15 cellular contexts compared by ENCODE assay signal in genomic region chr7:34222722-34223121, GRCh38.
DNase-seq lines count a peak whose midpoint lies in the region; ATAC-seq and TF ChIP-seq lines count a peak whose summit lies in the region.
"Had no signal": no experiment of that assay in that cellular context is flagged by ENCODE, and none has a peak within 500 bp of the region (broad histone marks: within the 10 kb centered on the region; RNA-seq: fewer than 3 reads in every experiment).

No MANE protein-coding gene starts in this region.

- no peak overlapping the region for H3K4me3 Mint-ChIP-seq in endodermal cell
- H3K4me3 Mint-ChIP-seq: B cell; CD8-positive, alpha-beta T cell; GM23338 had no signal

- H3K9ac ChIP-seq in parathyroid adenoma (no peak overlapping the region), endodermal cell (ENCODE audit: extremely low read depth, low read length, poor library complexity, severe bottlenecking) (no peak overlapping the region)
- H3K9ac ChIP-seq: BLaER1 treated with 17β-estradiol and CSF1 and Interleukin-3, amounts not matched to agents 10 nM and 100 nM had no signal

- H3K4me1 Mint-ChIP-seq in endodermal cell: peaks cover 19% of the 10 kb centered on the region
- H3K4me1 Mint-ChIP-seq: B cell had no signal

- no peak overlapping the region for H3K4me3 ChIP-seq in left ventricle myocardium inferior
- no peak overlapping the region for H3K4me3 ChIP-seq in epithelial cell of esophagus (ENCODE audit: low read length)
- H3K4me3 ChIP-seq in parathyroid adenoma (ENCODE audit: low read depth, low read length): no peak overlapping the region
- no peak overlapping the region for H3K4me3 ChIP-seq in endodermal cell (ENCODE audit: low read length)
- H3K4me3 ChIP-seq: BLaER1 treated with 17β-estradiol and CSF1 and Interleukin-3, amounts not matched to agents 10 nM and 100 nM; GM23338 had no signal

- TF ChIP-seq CTCF in left ventricle myocardium inferior (IDR thresholded peaks at IDR 0.05; ENCODE audit: borderline replicate concordance) (no peak), epithelial cell of esophagus (IDR thresholded peaks at IDR 0.05; ENCODE audit: insufficient read depth, low read depth, low read length, missing control alignments) (no peak), parathyroid adenoma (IDR thresholded peaks at IDR 0.05) (no peak), endodermal cell (conservative IDR thresholded peaks at IDR 0.05) (no peak)

- peak; percentile 44 to 72 for ATAC-seq in left cardiac atrium
- ATAC-seq in HG02759 (IDR thresholded peaks at IDR 0.05; ENCODE audit: unreplicated experiment): no peak
- ATAC-seq: CD8-positive, alpha-beta T cell had no signal

- H3K27me3 ChIP-seq in left ventricle myocardium inferior (ENCODE audit: low read depth) (peaks cover 27% of the 10 kb centered on the region), parathyroid adenoma (ENCODE audit: control insufficient read depth, insufficient read depth, low read length) (no peaks in the 10 kb centered on the region), endodermal cell (ENCODE audit: control insufficient read depth, insufficient read depth, low read length, poor library complexity, severe bottlenecking) (no peaks in the 10 kb centered on the region)
- H3K27me3 ChIP-seq: BLaER1 treated with 17β-estradiol and CSF1 and Interleukin-3, amounts not matched to agents 10 nM and 100 nM had no signal

- intact Hi-C loops in left cardiac atrium (cut with DNase I) (no loop called here), left ventricle myocardium inferior (cut with micrococcal nuclease) (no loop called here)

- DNase-seq in left cardiac atrium: no peak
- DNase-seq in left ventricle myocardium inferior: no peak
- peak; percentile 16 for DNase-seq in epithelial cell of esophagus (ENCODE audit: low read depth)
- no peak for DNase-seq in stimulated activated CD4-positive, alpha-beta T cell treated with anti-CD3 and anti-CD28 coated beads, Interleukin-2, amount 100 ng/mL, for 24 hours
- DNase-seq in endodermal cell: no peak
- DNase-seq: 8988T; Calu3; CD8-positive, alpha-beta T cell; HCEC 1CT; IMR-90 had no signal

- H3K36me3 ChIP-seq in left ventricle myocardium inferior: no peaks in the 10 kb centered on the region
- no peaks in the 10 kb centered on the region for H3K36me3 ChIP-seq in parathyroid adenoma (ENCODE audit: control insufficient read depth, insufficient read depth, low read length)
- H3K36me3 ChIP-seq in endodermal cell (ENCODE audit: control insufficient read depth, insufficient read depth, low read length): no peaks in the 10 kb centered on the region
- H3K36me3 ChIP-seq: BLaER1 treated with 17β-estradiol and CSF1 and Interleukin-3, amounts not matched to agents 10 nM and 100 nM had no signal

- H3K79me2 ChIP-seq in parathyroid adenoma: no peaks in the 10 kb centered on the region

- no peaks in the 10 kb centered on the region for H3K9me3 ChIP-seq in left ventricle myocardium inferior (replicated peaks)
- H3K9me3 ChIP-seq in parathyroid adenoma (ENCODE audit: control insufficient read depth, low read length): no peaks in the 10 kb centered on the region
- no peaks in the 10 kb centered on the region for H3K9me3 ChIP-seq in endodermal cell (ENCODE audit: control insufficient read depth, low read length)
- H3K9me3 ChIP-seq: BLaER1 treated with 17β-estradiol and CSF1 and Interleukin-3, amounts not matched to agents 10 nM and 100 nM had no signal

- H3K4me1 ChIP-seq in left ventricle myocardium inferior (no peaks in the 10 kb centered on the region), parathyroid adenoma (peaks cover 13% of the 10 kb centered on the region), endodermal cell (ENCODE audit: control insufficient read depth, insufficient read depth, low read length) (no peaks in the 10 kb centered on the region)

- H3K9me3 Mint-ChIP-seq in endodermal cell: no peaks in the 10 kb centered on the region
- H3K9me3 Mint-ChIP-seq: CD8-positive, alpha-beta T cell; GM23338 had no signal

- WGBS in endodermal cell (ENCODE audit: insufficient coverage in 1 of 2, insufficient read length in 1 of 2), 2 experiments: 86% methylated on average over 1 of the region's 1 CpG; no CpG with 5 or more reads in 1 of the 2 experiments

- H3K4me2 ChIP-seq in parathyroid adenoma (ENCODE audit: low read length): no peak overlapping the region
- H3K4me2 ChIP-seq: BLaER1 treated with 17β-estradiol and CSF1 and Interleukin-3, amounts not matched to agents 10 nM and 100 nM; GM23338 had no signal

- H3K36me3 Mint-ChIP-seq in endodermal cell (ENCODE audit: low read depth): no peaks in the 10 kb centered on the region
- H3K36me3 Mint-ChIP-seq: CD8-positive, alpha-beta T cell had no signal

- H2AFZ ChIP-seq in parathyroid adenoma: peak overlapping the region; percentile 59
- H2AFZ ChIP-seq: GM23338 had no signal

- H3K27me3 Mint-ChIP-seq in endodermal cell (ENCODE audit: insufficient read depth): peaks cover 8% of the 10 kb centered on the region
- H3K27me3 Mint-ChIP-seq: B cell had no signal

- H3K27ac ChIP-seq in left ventricle myocardium inferior (replicated peaks) (no peak overlapping the region), parathyroid adenoma (no peak overlapping the region), endodermal cell (ENCODE audit: low read depth, low read length) (no peak overlapping the region)
- H3K27ac ChIP-seq: BLaER1 treated with 17β-estradiol and CSF1 and Interleukin-3, amounts not matched to agents 10 nM and 100 nM had no signal

- H3K27ac Mint-ChIP-seq in endodermal cell: no peak overlapping the region
- H3K27ac Mint-ChIP-seq: B cell; CD8-positive, alpha-beta T cell; GM23338 had no signal
